ENCODE assay signal across 8 cellular contexts in genomic region chr3:130178855-130179254, GRCh38.
DNase-seq lines count a peak whose midpoint lies in the region; TF ChIP-seq lines count a peak whose summit lies in the region.
"Not testable (repeated sequence)": the region's sequence is repeated elsewhere in the genome, so short reads cannot be mapped to it uniquely, and the experiment has no call there.

No MANE protein-coding gene starts in this region.

- H3K79me2 ChIP-seq in MM.1S (ENCODE audit: low read length) = peaks cover 11% of the 10 kb centered on the region

- not testable (repeated sequence) for H3K9me2 ChIP-seq in MM.1S (replicated peaks; ENCODE audit: insufficient read depth, low read length)

- not testable (repeated sequence) for H3K27me3 ChIP-seq in GM06990 (replicated peaks; ENCODE audit: control insufficient read depth, insufficient read depth, low read length); MM.1S (replicated peaks; ENCODE audit: insufficient read depth, low read length)

- not testable (repeated sequence) for H3K36me3 Mint-ChIP-seq in activated CD4-positive, alpha-beta T cell treated with anti-CD3 and anti-CD28 coated beads, Interleukin-2, amount 10 ng/mL, durations not matched to agents 7 days and 5 days (ENCODE audit: low read depth); activated T-helper 2 cell treated with anti-CD3 and anti-CD28 coated beads, Interferon-gamma antibody, Interleukin-2, Interleukin-4, amounts not matched to agents 10 μg/mL and 5 μg/mL and 100 μg/mL, durations not matched to agents 14 hours and 24 hours and 36 hours (ENCODE audit: low read depth); MCF 10A (ENCODE audit: insufficient read depth, unreplicated experiment); immature natural killer cell; neural crest cell (ENCODE audit: low read depth); type B pancreatic cell

- H3K4me1 Mint-ChIP-seq in activated CD4-positive, alpha-beta T cell treated with anti-CD3 and anti-CD28 coated beads, Interleukin-2, amount 10 ng/mL, durations not matched to agents 7 days and 5 days = peaks cover 28% of the 10 kb centered on the region
- peaks cover 24% of the 10 kb centered on the region for H3K4me1 Mint-ChIP-seq in activated T-helper 2 cell treated with anti-CD3 and anti-CD28 coated beads, Interferon-gamma antibody, Interleukin-2, Interleukin-4, amounts not matched to agents 10 μg/mL and 5 μg/mL and 100 μg/mL, durations not matched to agents 14 hours and 24 hours and 36 hours (ENCODE audit: low read depth)
- H3K4me1 Mint-ChIP-seq in MCF 10A (ENCODE audit: insufficient read depth, unreplicated experiment) = peaks cover 12% of the 10 kb centered on the region
- peaks cover 16 to 24% of the 10 kb centered on the region in 2 donors for H3K4me1 Mint-ChIP-seq in immature natural killer cell
- H3K4me1 Mint-ChIP-seq in neural crest cell = peaks cover 26% of the 10 kb centered on the region
- peaks cover 40% of the 10 kb centered on the region for H3K4me1 Mint-ChIP-seq in type B pancreatic cell (ENCODE audit: unreplicated experiment)

- DNase-seq in GM06990 (ENCODE audit: extremely low read depth, insufficient read length) (peak; percentile 28), MM.1S (peak; percentile 74), immature natural killer cell (peak in 2 of 3 donors; percentile 1 to 2)
- not testable (repeated sequence) for DNase-seq in activated CD4-positive, alpha-beta T cell treated with anti-CD3 and anti-CD28 coated beads, Interleukin-2, amount 10 ng/mL, durations not matched to agents 7 days and 5 days; activated T-helper 2 cell treated with anti-CD3 and anti-CD28 coated beads, Interferon-gamma antibody, Interleukin-2, Interleukin-4, amounts not matched to agents 10 μg/mL and 5 μg/mL and 100 μg/mL, durations not matched to agents 14 hours and 24 hours and 36 hours (ENCODE audit: low spot score); MCF 10A (ENCODE audit: unreplicated experiment); neural crest cell (ENCODE audit: low read depth, low spot score); type B pancreatic cell (ENCODE audit: extremely low spot score, unreplicated experiment)

- POLR2A ChIA-PET in activated CD4-positive, alpha-beta T cell treated with anti-CD3 and anti-CD28 coated beads, Interleukin-2, amount 10 ng/mL, durations not matched to agents 7 days and 5 days (lab: Charles Lee) = not testable (repeated sequence)
- POLR2A ChIA-PET in MCF 10A (lab: Yijun Ruan, JAX) = interaction anchor here (0.6 kb wide), 1 partner anchor 1187 kb away, joined by 3 read pairs; no protein-coding TSS in a partner anchor

- H3K27ac ChIP-seq in MM.1S (ENCODE audit: low read length) = peak overlapping the region; percentile 94

- peak overlapping the region; percentile 87; the same call in 1 of the 2 replicates for H3K4me2 ChIP-seq in MM.1S (ENCODE audit: low read depth, low read length)

- intact Hi-C loops in activated T-helper 2 cell treated with anti-CD3 and anti-CD28 coated beads, Interferon-gamma antibody, Interleukin-2, Interleukin-4, amounts not matched to agents 10 μg/mL and 5 μg/mL and 100 μg/mL, durations not matched to agents 14 hours and 24 hours and 36 hours (cut with micrococcal nuclease); MCF 10A (cut with micrococcal nuclease): not testable (repeated sequence)

- H3K4me3 Mint-ChIP-seq in activated CD4-positive, alpha-beta T cell treated with anti-CD3 and anti-CD28 coated beads, Interleukin-2, amount 10 ng/mL, durations not matched to agents 7 days and 5 days = peak overlapping the region; percentile 73
- peak overlapping the region; percentile 71 for H3K4me3 Mint-ChIP-seq in activated T-helper 2 cell treated with anti-CD3 and anti-CD28 coated beads, Interferon-gamma antibody, Interleukin-2, Interleukin-4, amounts not matched to agents 10 μg/mL and 5 μg/mL and 100 μg/mL, durations not matched to agents 14 hours and 24 hours and 36 hours (ENCODE audit: low read depth)
- peak overlapping the region; percentile 53 for H3K4me3 Mint-ChIP-seq in MCF 10A (ENCODE audit: unreplicated experiment)
- H3K4me3 Mint-ChIP-seq in immature natural killer cell = peak overlapping the region; percentile 83 to 89 (median 86)
- H3K4me3 Mint-ChIP-seq in neural crest cell = peak overlapping the region; percentile 67
- peak overlapping the region; percentile 58 for H3K4me3 Mint-ChIP-seq in type B pancreatic cell

- not testable (repeated sequence) for H3K9me3 Mint-ChIP-seq in activated CD4-positive, alpha-beta T cell treated with anti-CD3 and anti-CD28 coated beads, Interleukin-2, amount 10 ng/mL, durations not matched to agents 7 days and 5 days; activated T-helper 2 cell treated with anti-CD3 and anti-CD28 coated beads, Interferon-gamma antibody, Interleukin-2, Interleukin-4, amounts not matched to agents 10 μg/mL and 5 μg/mL and 100 μg/mL, durations not matched to agents 14 hours and 24 hours and 36 hours; MCF 10A (ENCODE audit: unreplicated experiment); immature natural killer cell; neural crest cell; type B pancreatic cell

- BruUV-seq in MCF 10A (replicated peaks; lab: Mats Ljungman, UMichigan) = not testable (repeated sequence)

- H3K27me3 Mint-ChIP-seq in activated CD4-positive, alpha-beta T cell treated with anti-CD3 and anti-CD28 coated beads, Interleukin-2, amount 10 ng/mL, durations not matched to agents 7 days and 5 days; activated T-helper 2 cell treated with anti-CD3 and anti-CD28 coated beads, Interferon-gamma antibody, Interleukin-2, Interleukin-4, amounts not matched to agents 10 μg/mL and 5 μg/mL and 100 μg/mL, durations not matched to agents 14 hours and 24 hours and 36 hours (ENCODE audit: low read depth); MCF 10A (ENCODE audit: insufficient read depth, unreplicated experiment); immature natural killer cell (ENCODE audit: low read depth in 3 of 3); neural crest cell (ENCODE audit: low read depth): not testable (repeated sequence)
- peaks cover 16% of the 10 kb centered on the region for H3K27me3 Mint-ChIP-seq in type B pancreatic cell

- peak overlapping the region; percentile 85 for H3K9ac ChIP-seq in MM.1S (ENCODE audit: low read length)

- not testable (repeated sequence) for H3K36me3 ChIP-seq in GM06990 (ENCODE audit: control insufficient read depth, insufficient read depth, low read length); MM.1S (replicated peaks; ENCODE audit: insufficient read depth, low read length)

- peak overlapping the region; percentile 91 for H3K27ac Mint-ChIP-seq in activated CD4-positive, alpha-beta T cell treated with anti-CD3 and anti-CD28 coated beads, Interleukin-2, amount 10 ng/mL, durations not matched to agents 7 days and 5 days
- peak overlapping the region; percentile 74 for H3K27ac Mint-ChIP-seq in activated T-helper 2 cell treated with anti-CD3 and anti-CD28 coated beads, Interferon-gamma antibody, Interleukin-2, Interleukin-4, amounts not matched to agents 10 μg/mL and 5 μg/mL and 100 μg/mL, durations not matched to agents 14 hours and 24 hours and 36 hours
- H3K27ac Mint-ChIP-seq in MCF 10A (ENCODE audit: low read depth, unreplicated experiment) = not testable (repeated sequence)
- H3K27ac Mint-ChIP-seq in immature natural killer cell (peak overlapping the region; percentile 91 to 97 (median 94)), neural crest cell (ENCODE audit: unreplicated experiment) (peak overlapping the region; percentile 0), type B pancreatic cell (peak overlapping the region; percentile 48)

- not testable (repeated sequence) for H3K4me3 ChIP-seq in GM06990 (replicated peaks; ENCODE audit: low read depth, low read length)
- H3K4me3 ChIP-seq in MM.1S (ENCODE audit: low read length) = peak overlapping the region; percentile 65; the same call in 1 of the 2 replicates

- TF ChIP-seq CTCF in GM06990 (IDR thresholded peaks at IDR 0.05; ENCODE audit: insufficient read depth, low read length, poor library complexity, severe bottlenecking); MM.1S (IDR thresholded peaks at IDR 0.05; ENCODE audit: low read length); MCF 10A (IDR thresholded peaks at IDR 0.05; ENCODE audit: unreplicated experiment); neural crest cell (conservative IDR thresholded peaks at IDR 0.05); type B pancreatic cell (conservative IDR thresholded peaks at IDR 0.05): not testable (repeated sequence)

- H3K4me1 ChIP-seq in MM.1S (ENCODE audit: low read length) = peaks cover 12% of the 10 kb centered on the region

- not testable (repeated sequence) for H4K20me1 ChIP-seq in MM.1S (ENCODE audit: insufficient read depth, low read length)

- H3F3A ChIP-seq in MM.1S (ENCODE audit: insufficient read depth, low read length) = peaks cover 24% of the 10 kb centered on the region

- H2AFZ ChIP-seq in MM.1S (ENCODE audit: low read length) = not testable (repeated sequence)

- H3K9me3 ChIP-seq in MM.1S (replicated peaks; ENCODE audit: insufficient read depth, low read length) = not testable (repeated sequence)

- CTCF ChIA-PET in activated CD4-positive, alpha-beta T cell treated with anti-CD3 and anti-CD28 coated beads, Interleukin-2, amount 10 ng/mL, durations not matched to agents 7 days and 5 days (lab: Charles Lee) = interaction anchor here (0.9 kb wide), 1 partner anchor 73 kb away, joined by 3 read pairs; no protein-coding TSS in a partner anchor
- CTCF ChIA-PET in MCF 10A (lab: Yijun Ruan, JAX) = not testable (repeated sequence)
